8 cellular contexts compared by ENCODE assay signal in genomic region chr16:1678500-1679098, GRCh38. TPM values are rescaled to one million over a fixed set of nuclear protein-coding genes. Genes with fewer than 3 reads are reported as not detected.
DNase-seq lines count a peak whose midpoint lies in the region; ATAC-seq and TF ChIP-seq lines count a peak whose summit lies in the region.

No MANE protein-coding gene starts in this region.

- peaks cover 0 to 33% of the 10 kb centered on the region in 2 donors for H3K36me3 Mint-ChIP-seq in CD4-positive, alpha-beta memory T cell
- peaks cover 11% of the 10 kb centered on the region for H3K36me3 Mint-ChIP-seq in type B pancreatic cell

- no peaks in the 10 kb centered on the region for H3K27me3 Mint-ChIP-seq in CD4-positive, alpha-beta memory T cell
- H3K27me3 Mint-ChIP-seq in type B pancreatic cell = no peaks in the 10 kb centered on the region

- H3K79me2 ChIP-seq in parathyroid adenoma = peaks cover 24% of the 10 kb centered on the region

- intact Hi-C loops in CD4-positive, alpha-beta memory T cell (cut with micrococcal nuclease) = loop anchor here (1.0 kb wide), 4 partner anchors 28 to 368 kb away; partner anchors contain the start of genes CLCN7, CRAMP1, IFT140 and MAPK8IP3

- H3K4me1 Mint-ChIP-seq in CD4-positive, alpha-beta memory T cell = peaks cover 12 to 48% (median 29%) of the 10 kb centered on the region in 4 donors
- peaks cover 19% of the 10 kb centered on the region for H3K4me1 Mint-ChIP-seq in type B pancreatic cell (ENCODE audit: unreplicated experiment)

- peak overlapping the region; percentile 86 to 94 (median 90) for H3K4me3 Mint-ChIP-seq in CD4-positive, alpha-beta memory T cell
- H3K4me3 Mint-ChIP-seq in type B pancreatic cell = peak overlapping the region; percentile 92

- ATAC-seq in foreskin keratinocyte (peak; percentile 1), GM19328 (IDR thresholded peaks at IDR 0.05; ENCODE audit: unreplicated experiment) (no peak)

- no peaks in the 10 kb centered on the region for H3K9me3 ChIP-seq in CD4-positive, alpha-beta memory T cell (ENCODE audit: control insufficient read depth in 1 of 2, low read length in 2 of 2)
- no peaks in the 10 kb centered on the region for H3K9me3 ChIP-seq in NT2/D1 (ENCODE audit: insufficient read depth, low read length)
- no peaks in the 10 kb centered on the region for H3K9me3 ChIP-seq in parathyroid adenoma (ENCODE audit: control insufficient read depth, low read length)

- peak; percentile 47 for TF ChIP-seq CTCF in foreskin keratinocyte (conservative IDR thresholded peaks at IDR 0.05)
- no peak for TF ChIP-seq CTCF in parathyroid adenoma (IDR thresholded peaks at IDR 0.05)
- TF ChIP-seq CTCF in type B pancreatic cell (conservative IDR thresholded peaks at IDR 0.05) = no peak

- peak overlapping the region; percentile 83 for H2AFZ ChIP-seq in parathyroid adenoma

- peaks cover 0 to 2% (median 0%) of the 10 kb centered on the region in 8 donors for H3K9me3 Mint-ChIP-seq in CD4-positive, alpha-beta memory T cell
- no peaks in the 10 kb centered on the region for H3K9me3 Mint-ChIP-seq in type B pancreatic cell

- H3K27ac ChIP-seq in CD4-positive, alpha-beta memory T cell (ENCODE audit: low read depth, low read length) = peak overlapping the region; percentile 70
- peak overlapping the region; percentile 86 for H3K27ac ChIP-seq in foreskin keratinocyte
- peak overlapping the region; percentile 29 for H3K27ac ChIP-seq in parathyroid adenoma

- H3K4me3 ChIP-seq in CD4-positive, alpha-beta memory T cell (ENCODE audit: low read length in 2 of 2) = peak overlapping the region; percentile 46 to 73
- peak overlapping the region; percentile 84 for H3K4me3 ChIP-seq in NT2/D1 (ENCODE audit: insufficient read length, low read depth)
- peak overlapping the region; percentile 75 for H3K4me3 ChIP-seq in parathyroid adenoma (ENCODE audit: low read depth, low read length)

- peaks cover 28% of the 10 kb centered on the region for H3K4me1 ChIP-seq in CD4-positive, alpha-beta memory T cell (ENCODE audit: insufficient read depth, low read length)
- H3K4me1 ChIP-seq in NT2/D1 (ENCODE audit: insufficient read depth, insufficient read length) = peaks cover 2% of the 10 kb centered on the region
- H3K4me1 ChIP-seq in foreskin keratinocyte = peaks cover 22% of the 10 kb centered on the region
- H3K4me1 ChIP-seq in parathyroid adenoma = peaks cover 4% of the 10 kb centered on the region

- H3K9ac ChIP-seq in NT2/D1 (ENCODE audit: insufficient read length, low read depth) = peak overlapping the region; percentile 98
- H3K9ac ChIP-seq in parathyroid adenoma = peak overlapping the region; percentile 67

- H3K27me3 ChIP-seq in CD4-positive, alpha-beta memory T cell (ENCODE audit: insufficient read depth, low read length) = no peaks in the 10 kb centered on the region
- H3K27me3 ChIP-seq in NT2/D1 (ENCODE audit: insufficient read depth, insufficient read length) = no peaks in the 10 kb centered on the region
- H3K27me3 ChIP-seq in foreskin keratinocyte = no peaks in the 10 kb centered on the region
- H3K27me3 ChIP-seq in parathyroid adenoma (ENCODE audit: control insufficient read depth, insufficient read depth, low read length) = no peaks in the 10 kb centered on the region

- peak overlapping the region; percentile 69 to 95 (median 86) for H3K27ac Mint-ChIP-seq in CD4-positive, alpha-beta memory T cell
- peak overlapping the region; percentile 89 for H3K27ac Mint-ChIP-seq in type B pancreatic cell

- peak overlapping the region; percentile 97 for H3K4me2 ChIP-seq in parathyroid adenoma (ENCODE audit: low read length)

- POLR2A ChIA-PET in CD4-positive, alpha-beta memory T cell (lab: Charles Lee; ENCODE audit: partially characterized antibody) = interaction anchor here (0.6 to 4.9 kb wide), 18 partner anchors 11 to 286 kb away, joined by 3 to 75 read pairs (median 5); partner anchors contain the start of genes CRAMP1, EME2, IFT140 and MAPK8IP3

- peak in 4 of 5 donors; percentile 32 to 64 (median 45) for DNase-seq in CD4-positive, alpha-beta memory T cell
- DNase-seq in HCEC 1CT (peak; percentile 35), NT2/D1 (ENCODE audit: low read depth, low spot score) (no peak), foreskin keratinocyte (peak in 1 of 2 donors; percentile 57), type B pancreatic cell (ENCODE audit: extremely low spot score, unreplicated experiment) (no peak)
- DNase-seq in activated T-helper 1 cell treated with anti-CD3 and anti-CD28 coated beads, Interleukin-2, amount 50 U/mL, for 16 hours (ENCODE audit: low read depth in 1 of 2, low spot score in 1 of 2) = peak; percentile 17 to 40

- CTCF ChIA-PET in CD4-positive, alpha-beta memory T cell (lab: Charles Lee; ENCODE audit: partially characterized antibody) = interaction anchor here (1.0 to 3.4 kb wide), 2 partner anchors 27 to 45 kb away, joined by 4 to 23 read pairs; partner anchors contain the start of gene MAPK8IP3

- peaks cover 24% of the 10 kb centered on the region for H3K36me3 ChIP-seq in CD4-positive, alpha-beta memory T cell (ENCODE audit: insufficient read depth, low read length)
- peaks cover 56% of the 10 kb centered on the region for H3K36me3 ChIP-seq in NT2/D1 (ENCODE audit: insufficient read depth, insufficient read length, low read length)
- no peaks in the 10 kb centered on the region for H3K36me3 ChIP-seq in parathyroid adenoma (ENCODE audit: control insufficient read depth, insufficient read depth, low read length)

RNA-seq across cellular contexts. Expression of gene JPT2, which starts 0.5 kb away (rescaled TPM):
- total RNA-seq in CD4-positive, alpha-beta memory T cell = 10 to 100 TPM; 38.1 to 43.1 TPM
- polyA plus RNA-seq in CD4-positive, alpha-beta memory T cell = 10 to 100 TPM in 1 of 2 donors, 1 to 10 TPM in 1; 4.8 to 10.7 TPM
- 131 and 146 TPM in 2 replicates for total RNA-seq in foreskin keratinocyte
- 97.9 and 101 TPM in 2 replicates for polyA plus RNA-seq in foreskin keratinocyte
- total RNA-seq in type B pancreatic cell (ENCODE audit: low replicate concordance) = 116 and 132 TPM in 2 replicates

RNA-seq across cellular contexts. Expression of gene MAPK8IP3, which starts 27.4 kb away (rescaled TPM):
- 100 to 1,000 TPM; 238 to 248 TPM for total RNA-seq in CD4-positive, alpha-beta memory T cell
- polyA plus RNA-seq in CD4-positive, alpha-beta memory T cell = 1 to 10 TPM in 1 of 2 donors, under 1 TPM in 1; 0.86 to 4.6 TPM
- total RNA-seq in foreskin keratinocyte = 22.4 and 28.2 TPM in 2 replicates
- 8.5 and 10.6 TPM in 2 replicates for polyA plus RNA-seq in foreskin keratinocyte
- 50.4 and 97.5 TPM in 2 replicates for total RNA-seq in type B pancreatic cell (ENCODE audit: low replicate concordance)

Comparison
In these comparisons a context has a peak if more than half of its experiments do, and no peak if none do; other contexts are left out.
1. DNase-seq: peak in CD4-positive, alpha-beta memory T cell (4 of 5), HCEC 1CT (single experiment) and activated T-helper 1 cell treated with anti-CD3 and anti-CD28 coated beads, Interleukin-2, amount 50 U/mL, for 16 hours (2 of 2); none in NT2/D1 (single experiment) and type B pancreatic cell (single experiment).
2. H3K27ac ChIP-seq: peak in every context shown above with its lines; median percentile 86 in foreskin keratinocyte; 70 in CD4-positive, alpha-beta memory T cell; 29 in parathyroid adenoma.
3. Peak in every context shown above with its lines, with median percentiles within 50 percentile points of each other: H3K4me3 ChIP-seq.